Comparison of ENCODE assay signal across 9 cellular contexts in genomic region chr9:33151007-33151557, GRCh38. TPM values are rescaled to one million over a fixed set of nuclear protein-coding genes. Genes with fewer than 3 reads are reported as not detected.
A peak's percentile ranks its signal among the peaks of the same experiment; 100 is the strongest.
DNase-seq lines count a peak whose midpoint lies in the region; TF ChIP-seq lines count a peak whose summit lies in the region.
"Had no signal": no experiment of that assay in that cellular context is flagged by ENCODE, and none has a peak within 500 bp of the region (broad histone marks: within the 10 kb centered on the region; RNA-seq: fewer than 3 reads in every experiment).

No MANE protein-coding gene starts in this region.

- no peak overlapping the region for H3K4me3 Mint-ChIP-seq in progenitor cell of endocrine pancreas (ENCODE audit: low read depth)

- DNase-seq in NOMO-1 (lab: John Stamatoyannopoulos, UW; ENCODE audit: unreplicated experiment in 2 of 2), result peak; percentile 13 to 59
- no peak for DNase-seq in NOMO-1 treated with dmso at 0.1 percent for 144 hours (lab: John Stamatoyannopoulos, UW; ENCODE audit: unreplicated experiment)
- DNase-seq in Peyer's patch, result peak in 1 of 3 donors; percentile 61
- peak; percentile 97 for DNase-seq in fibroblast of mammary gland (ENCODE audit: low read depth)
- no peak for DNase-seq in progenitor cell of endocrine pancreas (ENCODE audit: low spot score, unreplicated experiment)
- no peak for DNase-seq in SKM-1 (lab: John Stamatoyannopoulos, UW; ENCODE audit: unreplicated experiment)
- no peak for DNase-seq in epidermal melanocyte (ENCODE audit: insufficient read length, low spot score)
- no peak for DNase-seq in GOT3 (lab: John Stamatoyannopoulos, UW)
- DNase-seq: DND-41 had no signal

- H3K27ac ChIP-seq in Peyer's patch, result peak overlapping the region in 3 of 4 donors; percentile 40 to 78 (median 66)

- H3K36me3 Mint-ChIP-seq in progenitor cell of endocrine pancreas (ENCODE audit: insufficient read depth), result peaks cover 3% of the 10 kb centered on the region

- H3K4me1 ChIP-seq in Peyer's patch, result peaks cover 7 to 35% (median 21%) of the 10 kb centered on the region in 4 donors

- no peaks in the 10 kb centered on the region for H3K27me3 Mint-ChIP-seq in progenitor cell of endocrine pancreas

- peak overlapping the region; percentile 39 for H3K27ac Mint-ChIP-seq in progenitor cell of endocrine pancreas

- H3K36me3 ChIP-seq in Peyer's patch, result no peaks in the 10 kb centered on the region

- peaks cover 10% of the 10 kb centered on the region for H3K9me3 Mint-ChIP-seq in progenitor cell of endocrine pancreas (ENCODE audit: low read depth)

- H3K4me3 ChIP-seq in Peyer's patch, result no peak overlapping the region
- H3K4me3 ChIP-seq in fibroblast of mammary gland (ENCODE audit: control insufficient read depth, low read depth, low read length), result no peak overlapping the region

- no peak for TF ChIP-seq CTCF in Peyer's patch (IDR thresholded peaks at IDR 0.05)
- no peak for TF ChIP-seq CTCF in fibroblast of mammary gland (conservative IDR thresholded peaks at IDR 0.05; ENCODE audit: control insufficient read depth, insufficient read depth, low read depth, low read length)
- TF ChIP-seq CTCF in progenitor cell of endocrine pancreas (IDR thresholded peaks at IDR 0.05; ENCODE audit: unreplicated experiment), result no peak

- no peaks in the 10 kb centered on the region for H3K27me3 ChIP-seq in Peyer's patch

- H3K9me3 ChIP-seq in Peyer's patch, result no peaks in the 10 kb centered on the region

- peaks cover 5% of the 10 kb centered on the region for H3K4me1 Mint-ChIP-seq in progenitor cell of endocrine pancreas (ENCODE audit: low read depth)

- no peak for TF ChIP-seq POLR2A in Peyer's patch (IDR thresholded peaks at IDR 0.05)

RNA-seq across cellular contexts. Expression of gene B4GALT1, which starts 16.1 kb away (rescaled TPM):
- total RNA-seq in Peyer's patch (10 to 100 TPM; 26.4 to 65.3 (median 44.1) TPM), progenitor cell of endocrine pancreas (49.9 and 53.1 TPM in 2 replicates)

Comparison
In these comparisons a context has a peak if more than half of its experiments do, and no peak if none do; other contexts are left out.
1. DNase-seq: peak in NOMO-1 (2 of 2) and fibroblast of mammary gland (single experiment); none in NOMO-1 treated with dmso at 0.1 percent for 144 hours (single experiment), progenitor cell of endocrine pancreas (single experiment), SKM-1 (single experiment), epidermal melanocyte (single experiment) and GOT3 (single experiment).